8 cellular contexts compared by ENCODE assay signal in genomic region chr5:138463335-138464017, GRCh38. TPM values are rescaled to one million over a fixed set of nuclear protein-coding genes. Genes with fewer than 3 reads are reported as not detected.
DNase-seq lines count a peak whose midpoint lies in the region; ATAC-seq and TF ChIP-seq lines count a peak whose summit lies in the region.

No MANE protein-coding gene starts in this region.

- H3K27ac ChIP-seq in thoracic aorta: peak overlapping the region; percentile 96 to 99

- ATAC-seq in left colon (peak; percentile 11), thoracic aorta (ENCODE audit: insufficient number of reproducible peaks, low FRiP score, low read depth) (peak; percentile 6)

- H3K4me1 ChIP-seq in thoracic aorta (ENCODE audit: control insufficient read depth in 1 of 2, low read depth in 2 of 2): peaks cover 15 to 56% of the 10 kb centered on the region in 2 donors

- H3K9me3 ChIP-seq in thoracic aorta: no peaks in the 10 kb centered on the region

- no peaks in the 10 kb centered on the region for H3K27me3 ChIP-seq in thoracic aorta (replicated peaks; ENCODE audit: insufficient read depth)

- peak overlapping the region; percentile 78 for H3K4me3 ChIP-seq in Jurkat, Clone E6-1 (ENCODE audit: low read length)
- peak overlapping the region; percentile 84 for H3K4me3 ChIP-seq in thoracic aorta

- DNase-seq in AG20443 (ENCODE audit: low spot score) (peak; percentile 32), astrocyte of the hippocampus (ENCODE audit: low read depth, low spot score) (peak; percentile 29), left colon (peak; percentile 46 to 50), thoracic aorta (ENCODE audit: low spot score) (no peak), COLO829 (ENCODE audit: low spot score) (no peak), middle frontal gyrus (ENCODE audit: extremely low spot score, low spot score) (no peak), NCI-H187 (lab: John Stamatoyannopoulos, UW) (no peak)
- no peak for DNase-seq in Jurkat, Clone E6-1 (ENCODE audit: low read depth, low spot score)

- peaks cover 8% of the 10 kb centered on the region for H3K36me3 ChIP-seq in thoracic aorta

- intact Hi-C loops in left colon (cut with DNase I, micrococcal nuclease): no loop called here

- TF ChIP-seq CTCF in thoracic aorta (IDR thresholded peaks at IDR 0.05): no peak

RNA-seq across cellular contexts. Expression of gene EGR1, which starts 1.8 kb away (rescaled TPM):
- polyA plus RNA-seq in Jurkat, Clone E6-1 (2012; ENCODE audit: insufficient read depth, insufficient read length): 20.0 TPM
- 100 to 1,000 TPM in 1 of 2 donors, 10 to 100 TPM in 1; 29.8 to 102 TPM for total RNA-seq in left colon
- total RNA-seq in thoracic aorta: 100 to 1,000 TPM in 1 of 2 donors, 10 to 100 TPM in 1; 98.3 to 340 TPM

RNA-seq across cellular contexts. Expression of gene REEP2, which starts 24.6 kb away (rescaled TPM):
- polyA plus RNA-seq in Jurkat, Clone E6-1 (2012; ENCODE audit: insufficient read depth, insufficient read length): 26.5 TPM
- total RNA-seq in left colon: 1 to 10 TPM in 1 of 2 donors, under 1 TPM in 1; 0.55 to 3.1 TPM
- total RNA-seq in thoracic aorta: 10 to 100 TPM in 1 of 2 donors, 1 to 10 TPM in 1; 8.9 to 11.5 TPM

Comparison
In these comparisons a context has a peak if more than half of its experiments do, and no peak if none do; other contexts are left out.
1. DNase-seq: peak in AG20443 (single experiment), astrocyte of the hippocampus (single experiment) and left colon (2 of 2); none in Jurkat, Clone E6-1 (single experiment), thoracic aorta (single experiment), COLO829 (single experiment), middle frontal gyrus (single experiment) and NCI-H187 (0 of 2).